ENCODE assay signal across 25 cellular contexts in the genomic region with DNA sequence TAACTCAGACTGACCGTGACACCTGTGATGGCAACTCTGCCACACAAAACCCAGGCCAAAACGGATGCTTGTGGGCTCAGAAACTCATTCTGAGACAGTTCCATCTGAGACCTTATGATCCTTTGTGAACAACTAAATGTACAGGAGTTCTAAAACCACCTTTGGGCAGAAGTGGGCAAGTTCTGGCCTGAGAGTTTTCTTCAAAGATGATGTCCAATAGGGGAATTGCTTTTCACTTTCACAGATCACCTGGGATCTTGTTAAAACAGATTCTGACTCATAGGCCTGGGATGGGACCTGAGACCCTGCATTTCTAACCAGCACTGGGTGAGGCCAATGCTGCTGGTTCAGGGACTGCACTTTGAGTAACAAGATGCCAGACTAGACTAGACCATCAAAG.
DNase-seq lines count a peak whose midpoint lies in the region; ATAC-seq, FAIRE-seq and TF ChIP-seq lines count a peak whose summit lies in the region.
"Had no signal": no experiment of that assay in that cellular context is flagged by ENCODE, and none has a peak within 500 bp of the region (broad histone marks: within the 10 kb centered on the region; RNA-seq: fewer than 3 reads in every experiment).

No MANE protein-coding gene starts in this region.

- H3K4me1 ChIP-seq in A549 (peaks cover 81% of the 10 kb centered on the region), astrocyte (ENCODE audit: insufficient read depth, low read length) (peaks cover 55% of the 10 kb centered on the region), hepatocyte (ENCODE audit: insufficient read depth) (peaks cover 57% of the 10 kb centered on the region), A673 (ENCODE audit: insufficient read depth, low read length, poor library complexity, severe bottlenecking) (no peaks in the 10 kb centered on the region)

- TF ChIP-seq RAD21 in A549 (conservative IDR thresholded peaks at IDR 0.05 in 1 of 2, IDR thresholded peaks at IDR 0.05 in 1 of 2): no peak

- no peaks in the 10 kb centered on the region for H3K9me3 Mint-ChIP-seq in HFFc6
- H3K9me3 Mint-ChIP-seq in astrocyte (ENCODE audit: unreplicated experiment): peaks cover 3% of the 10 kb centered on the region
- H3K9me3 Mint-ChIP-seq in CD4-positive, alpha-beta T cell: no peaks in the 10 kb centered on the region
- H3K9me3 Mint-ChIP-seq: CD4-positive, CD25-positive, alpha-beta regulatory T cell had no signal

- peaks cover 74% of the 10 kb centered on the region for H3K4me1 Mint-ChIP-seq in HFFc6 (ENCODE audit: low read depth)
- peaks cover 68% of the 10 kb centered on the region for H3K4me1 Mint-ChIP-seq in astrocyte (ENCODE audit: low read depth, unreplicated experiment)
- no peaks in the 10 kb centered on the region for H3K4me1 Mint-ChIP-seq in CD4-positive, alpha-beta T cell (ENCODE audit: low read depth)
- H3K4me1 Mint-ChIP-seq: CD4-positive, CD25-positive, alpha-beta regulatory T cell had no signal

- DNase-seq in A549 (ENCODE audit: low read depth in 1 of 2, low spot score in 1 of 2) (no peak), HFFc6 (no peak), astrocyte (ENCODE audit: low read depth) (no peak), hepatocyte (ENCODE audit: low spot score) (no peak), A673 (ENCODE audit: low spot score) (no peak), NCI-H2227 (lab: John Stamatoyannopoulos, UW; ENCODE audit: unreplicated experiment) (no peak)
- no peak for DNase-seq in CD4-positive, alpha-beta T cell
- DNase-seq: 8988T; CD4-positive, CD25-positive, alpha-beta regulatory T cell; DMS53; KG1; MM.1S; NCI-H1694; NCI-H2029 treated with DMSO at 0.1 percent for 48 hours; NCI-H226; NCI-H510A treated with DMSO at 0.1 percent for 48 hours; NCI-H774; NK-92 treated with Interleukin-12 subunit alpha and Interleukin-12 subunit beta, amount 100 ng/mL, for 24 hours; PC-9; SHP77; T-helper 1 cell had no signal

- no peak overlapping the region for H3K9ac ChIP-seq in astrocyte (ENCODE audit: low read length)
- H3K9ac ChIP-seq: BLaER1 had no signal

- CTCF ChIA-PET in A549 (lab: Yijun Ruan, JAX): interaction anchor here (1.1 to 4.1 kb wide), 3 partner anchors 10 to 95 kb away, joined by 5 to 15 read pairs (median 13); no protein-coding TSS in a partner anchor
- CTCF ChIA-PET in CD4-positive, alpha-beta T cell (lab: Charles Lee): no interaction called here
- CTCF ChIA-PET in A673 (lab: Charles Lee): no interaction called here

- H3K9me3 ChIP-seq in A549 (no peaks in the 10 kb centered on the region), astrocyte (ENCODE audit: insufficient read depth, low read depth, low read length) (no peaks in the 10 kb centered on the region), hepatocyte (ENCODE audit: low read depth) (no peaks in the 10 kb centered on the region), A673 (ENCODE audit: low read depth, low read length, poor library complexity, severe bottlenecking) (no peaks in the 10 kb centered on the region)
- H3K9me3 ChIP-seq in CD4-positive, alpha-beta T cell (ENCODE audit: control insufficient read depth, low read length): no peaks in the 10 kb centered on the region
- H3K9me3 ChIP-seq: BLaER1 had no signal

- H3K27ac Mint-ChIP-seq in HFFc6 (peak overlapping the region; percentile 21), astrocyte (ENCODE audit: unreplicated experiment) (peak overlapping the region; percentile 26)
- no peak overlapping the region for H3K27ac Mint-ChIP-seq in CD4-positive, alpha-beta T cell
- H3K27ac Mint-ChIP-seq: CD4-positive, CD25-positive, alpha-beta regulatory T cell had no signal

- H4K20me1 ChIP-seq in astrocyte (ENCODE audit: insufficient read depth, low read length) (peaks cover 23% of the 10 kb centered on the region), hepatocyte (ENCODE audit: insufficient read depth, poor library complexity, severe bottlenecking) (no peaks in the 10 kb centered on the region)
- H4K20me1 ChIP-seq: BLaER1 had no signal

- no peak for TF ChIP-seq POLR2A in A549 (IDR thresholded peaks at IDR 0.05; ENCODE audit: low read length)

- H3K27me3 Mint-ChIP-seq in HFFc6 (ENCODE audit: insufficient read depth) (peaks cover 5% of the 10 kb centered on the region; the same call in 1 of the 2 replicates), astrocyte (ENCODE audit: low read depth, unreplicated experiment) (no peaks in the 10 kb centered on the region)
- no peaks in the 10 kb centered on the region for H3K27me3 Mint-ChIP-seq in CD4-positive, alpha-beta T cell

- no peak for TF ChIP-seq CTCF in A549 (IDR thresholded peaks at IDR 0.05)
- no peak for TF ChIP-seq CTCF in HFFc6 (IDR thresholded peaks at IDR 0.05)
- TF ChIP-seq CTCF in astrocyte (IDR thresholded peaks at IDR 0.05; ENCODE audit: insufficient read depth, low read depth, low read length): no peak
- no peak for TF ChIP-seq CTCF in hepatocyte (IDR thresholded peaks at IDR 0.05; ENCODE audit: poor library complexity)
- TF ChIP-seq CTCF in CD4-positive, alpha-beta T cell (IDR thresholded peaks at IDR 0.05): no peak
- no peak for TF ChIP-seq CTCF in A673 (conservative IDR thresholded peaks at IDR 0.05; ENCODE audit: low read depth, low read length)

- 90% methylated on average over 2 of the region's 2 CpGs for WGBS in A549 (ENCODE audit: missing lambda C conversion rate)
- 89% methylated on average over 2 of the region's 2 CpGs for WGBS in hepatocyte (ENCODE audit: low lambda C conversion rate, missing lambda C conversion rate)

- intact Hi-C loops in CD4-positive, alpha-beta T cell (cut with DNase I, micrococcal nuclease): no loop called here
- intact Hi-C loops in A673 (cut with micrococcal nuclease; ENCODE audit: unreplicated experiment): no loop called here

- no peak for TF ChIP-seq EP300 in A549 (IDR thresholded peaks at IDR 0.05)

- H3K36me3 Mint-ChIP-seq in HFFc6 (ENCODE audit: low read depth) (peaks cover 26% of the 10 kb centered on the region), astrocyte (ENCODE audit: low read depth, unreplicated experiment) (peaks cover 29% of the 10 kb centered on the region)
- H3K36me3 Mint-ChIP-seq in CD4-positive, alpha-beta T cell (ENCODE audit: low read depth): no peaks in the 10 kb centered on the region
- H3K36me3 Mint-ChIP-seq: CD4-positive, CD25-positive, alpha-beta regulatory T cell had no signal

- H3K4me3 Mint-ChIP-seq in HFFc6 (no peak overlapping the region), astrocyte (ENCODE audit: unreplicated experiment) (no peak overlapping the region)
- H3K4me3 Mint-ChIP-seq in CD4-positive, alpha-beta T cell: no peak overlapping the region
- H3K4me3 Mint-ChIP-seq: CD4-positive, CD25-positive, alpha-beta regulatory T cell had no signal

- ATAC-seq in A549 (no peak), HG03175 (IDR thresholded peaks at IDR 0.05; ENCODE audit: unreplicated experiment) (no peak)
- ATAC-seq in CD4-positive, alpha-beta T cell (ENCODE audit: poor library complexity): no peak

- FAIRE-seq in A549 (lab: Jason Lieb, UNC) (no peak), astrocyte (lab: Jason Lieb, UNC) (no peak)
- FAIRE-seq: GM12892, HTR-8/SVneo had no signal

- H3K79me2 ChIP-seq in astrocyte (ENCODE audit: insufficient read depth, low read length): peaks cover 72% of the 10 kb centered on the region
- peaks cover 15% of the 10 kb centered on the region for H3K79me2 ChIP-seq in hepatocyte

- H3K9me2 ChIP-seq in hepatocyte (replicated peaks; ENCODE audit: insufficient read depth): no peaks in the 10 kb centered on the region

- POLR2A ChIA-PET in A549 (lab: Yijun Ruan, JAX): no interaction called here
- POLR2A ChIA-PET in CD4-positive, alpha-beta T cell (lab: Charles Lee): no interaction called here
- POLR2A ChIA-PET in A673 (lab: Charles Lee; ENCODE audit: low non-redundant PET): no interaction called here

- H3K36me3 ChIP-seq in astrocyte (ENCODE audit: insufficient read depth, low read length) (peaks cover 5% of the 10 kb centered on the region), hepatocyte (replicated peaks; ENCODE audit: insufficient read depth, low read depth) (no peaks in the 10 kb centered on the region), A673 (ENCODE audit: insufficient read depth, low read length, poor library complexity, severe bottlenecking) (peaks cover 4% of the 10 kb centered on the region)
- H3K36me3 ChIP-seq: BLaER1 had no signal

- H3K27ac ChIP-seq in A549 (peak overlapping the region; percentile 37 to 85; a peak in 4 of 6 replicates), astrocyte (ENCODE audit: low read depth, low read length) (no peak overlapping the region), hepatocyte (peak overlapping the region; percentile 75), A673 (ENCODE audit: low read depth, low read length, poor library complexity, severe bottlenecking) (no peak overlapping the region)
- no peak overlapping the region for H3K27ac ChIP-seq in CD4-positive, alpha-beta T cell (ENCODE audit: low read depth, low read length)
- H3K27ac ChIP-seq: BLaER1, PC-9 had no signal

- H2AFZ ChIP-seq in astrocyte (ENCODE audit: low read depth, low read length) (no peak overlapping the region), hepatocyte (no peak overlapping the region)
- H2AFZ ChIP-seq: PC-9 had no signal

- H3K27me3 ChIP-seq in astrocyte (ENCODE audit: insufficient read depth, low read length) (no peaks in the 10 kb centered on the region), hepatocyte (no peaks in the 10 kb centered on the region), A673 (replicated peaks; ENCODE audit: insufficient read depth, low read depth, low read length, poor library complexity) (no peaks in the 10 kb centered on the region)
- no peaks in the 10 kb centered on the region for H3K27me3 ChIP-seq in CD4-positive, alpha-beta T cell (ENCODE audit: control insufficient read depth, insufficient read depth, low read length)
- H3K27me3 ChIP-seq: BLaER1 had no signal

- H3K4me2 ChIP-seq in A549: no peak overlapping the region
- no peak overlapping the region for H3K4me2 ChIP-seq in astrocyte (ENCODE audit: low read length)
- H3K4me2 ChIP-seq in hepatocyte: no peak overlapping the region
- H3K4me2 ChIP-seq: BLaER1, PC-9 had no signal

- H3K4me3 ChIP-seq in A549 (no peak overlapping the region), astrocyte (ENCODE audit: insufficient read depth, low read depth, low read length) (no peak overlapping the region), hepatocyte (no peak overlapping the region), A673 (ENCODE audit: low read depth, low read length, poor library complexity, severe bottlenecking) (no peak overlapping the region)
- H3K4me3 ChIP-seq: BLaER1, PC-9 had no signal

- no TSS peak for BruUV-seq in A673 (replicated peaks; lab: Mats Ljungman, UMichigan)

TF ChIP-seq in A549, 52 proteins besides CTCF, POLR2A, EP300 and RAD21 (continues in another document):
- TF ChIP-seq HEYL (CRISPR knock-in tag; IDR thresholded peaks at IDR 0.05) (no peak), CBX2 (IDR thresholded peaks at IDR 0.05; ENCODE audit: borderline replicate concordance, low read depth) (no peak), ZSCAN20 (CRISPR knock-in tag; IDR thresholded peaks at IDR 0.05) (no peak), CBX8 (IDR thresholded peaks at IDR 0.05) (no peak)

Comparison
In these comparisons a context has a peak if more than half of its experiments do, and no peak if none do; other contexts are left out.
1. H3K27ac ChIP-seq: peak in A549 (2 of 2) and hepatocyte (single experiment); none in astrocyte (single experiment), CD4-positive, alpha-beta T cell (single experiment) and A673 (single experiment).